ENCODE assay signal across 16 cellular contexts in the genomic region with DNA sequence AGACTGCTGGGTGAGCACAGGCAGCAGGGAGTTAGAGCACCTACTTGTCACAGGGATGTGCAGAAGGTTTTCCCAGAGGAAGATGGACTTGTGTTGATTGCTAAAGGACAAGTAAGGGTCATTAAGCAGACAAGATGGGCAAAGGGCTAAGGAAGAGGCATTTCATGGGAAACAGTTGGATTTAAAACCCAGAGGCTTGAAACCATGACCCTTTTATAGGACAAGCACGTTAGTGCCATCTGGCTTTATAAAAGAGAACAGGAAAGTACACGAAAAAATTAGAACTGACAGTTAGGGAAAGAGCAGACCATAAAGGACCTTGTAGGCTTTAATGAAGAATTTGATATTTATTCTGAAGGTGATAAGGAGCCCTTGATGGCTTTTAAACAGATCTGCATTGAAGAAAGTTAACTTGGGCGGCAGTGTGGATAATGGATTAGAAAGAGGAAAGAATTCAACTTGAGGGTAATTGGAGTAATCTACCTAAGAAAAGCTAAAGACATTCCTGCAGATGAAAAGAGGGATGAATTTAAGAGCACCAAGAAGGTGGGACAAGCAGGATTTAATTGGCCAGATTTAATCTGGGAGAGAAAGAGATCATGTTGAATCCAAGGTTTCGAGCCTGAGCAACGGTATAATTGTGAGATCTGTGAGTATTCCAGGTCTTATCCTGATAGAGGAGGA.
DNase-seq lines count a peak whose midpoint lies in the region; ATAC-seq and TF ChIP-seq lines count a peak whose summit lies in the region.
"Had no signal": no experiment of that assay in that cellular context is flagged by ENCODE, and none has a peak within 500 bp of the region (broad histone marks: within the 10 kb centered on the region; RNA-seq: fewer than 3 reads in every experiment).

No MANE protein-coding gene starts in this region.

- ATAC-seq in Right ventricle myocardium superior (ENCODE audit: poor library complexity) = peak; percentile 43
- ATAC-seq in Right ventricle myocardium inferior = no peak
- peak; percentile 41 for ATAC-seq in sciatic nerve
- ATAC-seq in HG02798 (IDR thresholded peaks at IDR 0.05; ENCODE audit: poor library complexity, unreplicated experiment) = no peak
- ATAC-seq: activated CD4-positive, alpha-beta T cell treated with anti-CD3 and anti-CD28 coated beads for 36 hours; activated naive CD8-positive, alpha-beta T cell treated with anti-CD3 and anti-CD28 coated beads, Interleukin-2, amount 50 U/mL, for 24 hours; upper lobe of right lung had no signal

- no peaks in the 10 kb centered on the region for H3K36me3 ChIP-seq in endodermal cell (ENCODE audit: control insufficient read depth, insufficient read depth, low read length)
- no peaks in the 10 kb centered on the region for H3K36me3 ChIP-seq in OCI-LY7 (ENCODE audit: insufficient read depth, low read length)
- H3K36me3 ChIP-seq: esophagus squamous epithelium, upper lobe of right lung had no signal

- no peaks in the 10 kb centered on the region for H4K20me1 ChIP-seq in OCI-LY7 (ENCODE audit: insufficient read depth, low read length)

- H3K27me3 ChIP-seq in endodermal cell (ENCODE audit: control insufficient read depth, insufficient read depth, low read length, poor library complexity, severe bottlenecking) = no peaks in the 10 kb centered on the region
- H3K27me3 ChIP-seq: esophagus squamous epithelium, upper lobe of right lung had no signal

- no peak for DNase-seq in Right ventricle myocardium superior
- DNase-seq in Right ventricle myocardium inferior (ENCODE audit: missing footprints) = no peak
- peak; percentile 56 for DNase-seq in NCI-H69 (lab: John Stamatoyannopoulos, UW)
- DNase-seq in endodermal cell = no peak
- DNase-seq in sciatic nerve (ENCODE audit: low spot score) = no peak
- no peak for DNase-seq in cortex of kidney (lab: John Stamatoyannopoulos, UW)
- no peak for DNase-seq in OCI-LY7 (ENCODE audit: low spot score)
- DNase-seq: activated CD4-positive, alpha-beta T cell treated with anti-CD3 and anti-CD28 coated beads for 36 hours; activated naive CD8-positive, alpha-beta T cell treated with anti-CD3 and anti-CD28 coated beads, Interleukin-2, amount 50 U/mL, for 24 hours; activated T-cell treated with anti-CD3 and anti-CD28 coated beads, Interleukin-2, amount 50 U/mL, for 24 hours; esophagus squamous epithelium; KG1; NCI-H2081 treated with DMSO at 0.1 percent for 48 hours; posterior cingulate gyrus; upper lobe of right lung had no signal

- intact Hi-C loops in Right ventricle myocardium superior (cut with DNase I) = no loop called here
- intact Hi-C loops in Right ventricle myocardium inferior (cut with DNase I) = no loop called here
- intact Hi-C loops in sciatic nerve (cut with DNase I) = no loop called here
- intact Hi-C loops in OCI-LY7 (cut with micrococcal nuclease; ENCODE audit: unreplicated experiment) = no loop called here

- no peak overlapping the region for H2AFZ ChIP-seq in OCI-LY7 (ENCODE audit: low read length)

- H3K4me1 Mint-ChIP-seq in endodermal cell = peaks cover 48% of the 10 kb centered on the region
- H3K4me1 Mint-ChIP-seq: activated CD4-positive, alpha-beta T cell treated with anti-CD3 and anti-CD28 coated beads for 36 hours; activated naive CD8-positive, alpha-beta T cell treated with anti-CD3 and anti-CD28 coated beads, Interleukin-2, amount 50 U/mL, for 24 hours had no signal

- H3K9ac ChIP-seq in endodermal cell (ENCODE audit: extremely low read depth, low read length, poor library complexity, severe bottlenecking) = no peak overlapping the region

- WGBS in endodermal cell (ENCODE audit: insufficient coverage in 1 of 2, insufficient read length in 1 of 2), 2 experiments = 82 to 90% methylated on average over 5 of the region's 5 CpGs

- no peak overlapping the region for H3K4me2 ChIP-seq in OCI-LY7 (ENCODE audit: low read length)

- H3K27me3 Mint-ChIP-seq in endodermal cell (ENCODE audit: insufficient read depth) = no peaks in the 10 kb centered on the region
- H3K27me3 Mint-ChIP-seq: activated CD4-positive, alpha-beta T cell treated with anti-CD3 and anti-CD28 coated beads for 36 hours; activated naive CD8-positive, alpha-beta T cell treated with anti-CD3 and anti-CD28 coated beads, Interleukin-2, amount 50 U/mL, for 24 hours; activated T-cell treated with anti-CD3 and anti-CD28 coated beads, Interleukin-2, amount 50 U/mL, for 24 hours had no signal

- peaks cover 3% of the 10 kb centered on the region for H3K36me3 Mint-ChIP-seq in endodermal cell (ENCODE audit: low read depth)

- peaks cover 12% of the 10 kb centered on the region for H3K9me3 Mint-ChIP-seq in endodermal cell
- H3K9me3 Mint-ChIP-seq: activated T-cell treated with anti-CD3 and anti-CD28 coated beads, Interleukin-2, amount 50 U/mL, for 24 hours had no signal

- no peaks in the 10 kb centered on the region for H3K9me3 ChIP-seq in endodermal cell (ENCODE audit: control insufficient read depth, low read length)
- no peaks in the 10 kb centered on the region for H3K9me3 ChIP-seq in OCI-LY7 (ENCODE audit: low read length)
- H3K9me3 ChIP-seq: esophagus squamous epithelium, upper lobe of right lung had no signal

- H3K27ac ChIP-seq in endodermal cell (ENCODE audit: low read depth, low read length) = no peak overlapping the region
- H3K27ac ChIP-seq in OCI-LY7 (ENCODE audit: low read depth, low read length, poor library complexity, severe bottlenecking) = no peak overlapping the region
- H3K27ac ChIP-seq: esophagus squamous epithelium, upper lobe of right lung had no signal

- H3K4me1 ChIP-seq in endodermal cell (ENCODE audit: control insufficient read depth, insufficient read depth, low read length) = peaks cover 10% of the 10 kb centered on the region
- H3K4me1 ChIP-seq in OCI-LY7 (ENCODE audit: insufficient read depth, low read length, poor library complexity, severe bottlenecking) = no peaks in the 10 kb centered on the region
- H3K4me1 ChIP-seq: esophagus squamous epithelium, upper lobe of right lung had no signal

- no peak overlapping the region for H3K4me3 ChIP-seq in endodermal cell (ENCODE audit: low read length)
- no peak overlapping the region for H3K4me3 ChIP-seq in OCI-LY7 (ENCODE audit: low read depth, low read length, poor library complexity, severe bottlenecking)
- H3K4me3 ChIP-seq: esophagus squamous epithelium, upper lobe of right lung had no signal

- TF ChIP-seq CTCF in endodermal cell (conservative IDR thresholded peaks at IDR 0.05) (peak; percentile 42), OCI-LY7 (conservative IDR thresholded peaks at IDR 0.05; ENCODE audit: low read length) (no peak)

- no peak overlapping the region for H3K4me3 Mint-ChIP-seq in endodermal cell
- H3K4me3 Mint-ChIP-seq: activated CD4-positive, alpha-beta T cell treated with anti-CD3 and anti-CD28 coated beads for 36 hours; activated naive CD8-positive, alpha-beta T cell treated with anti-CD3 and anti-CD28 coated beads, Interleukin-2, amount 50 U/mL, for 24 hours; activated T-cell treated with anti-CD3 and anti-CD28 coated beads, Interleukin-2, amount 50 U/mL, for 24 hours had no signal

- POLR2A ChIA-PET in OCI-LY7 (lab: Charles Lee) = interaction anchor here (0.7 to 1.2 kb wide), 2 partner anchors 42 to 1497 kb away, joined by 3 read pairs; no protein-coding TSS in a partner anchor

- CTCF ChIA-PET in OCI-LY7 (lab: Charles Lee; ENCODE audit: unreplicated experiment) = no interaction called here

- no peaks in the 10 kb centered on the region for H3K9me2 ChIP-seq in OCI-LY7 (ENCODE audit: insufficient read depth, low read length)

- H3K79me2 ChIP-seq in OCI-LY7 (ENCODE audit: insufficient read depth, low read depth, low read length) = no peaks in the 10 kb centered on the region

- BruUV-seq in OCI-LY7 (replicated peaks; lab: Mats Ljungman, UMichigan) = no TSS peak

- H3K27ac Mint-ChIP-seq in endodermal cell = no peak overlapping the region
- H3K27ac Mint-ChIP-seq: activated CD4-positive, alpha-beta T cell treated with anti-CD3 and anti-CD28 coated beads for 36 hours; activated naive CD8-positive, alpha-beta T cell treated with anti-CD3 and anti-CD28 coated beads, Interleukin-2, amount 50 U/mL, for 24 hours; activated T-cell treated with anti-CD3 and anti-CD28 coated beads, Interleukin-2, amount 50 U/mL, for 24 hours had no signal

Comparison
In these comparisons a context has a peak if more than half of its experiments do, and no peak if none do; other contexts are left out.
1. ATAC-seq: peak in Right ventricle myocardium superior (single experiment) and sciatic nerve (single experiment); none in Right ventricle myocardium inferior (single experiment) and HG02798 (single experiment).